In genomic region chr2:136154384-136154783, GRCh38 we compare ENCODE assay signal across 2 cellular contexts.
TF ChIP-seq lines count a peak whose summit lies in the region.

No MANE protein-coding gene starts in this region.

TF ChIP-seq in HCT116, 20 proteins besides CTCF, POLR2A, EP300 and RAD21:
- TF ChIP-seq EGR1 (IDR thresholded peaks at IDR 0.05; ENCODE audit: low read depth) = no peak
- no peak for TF ChIP-seq SIN3A (IDR thresholded peaks at IDR 0.05; ENCODE audit: low read depth)
- no peak for TF ChIP-seq SRF (IDR thresholded peaks at IDR 0.05; ENCODE audit: low read depth)
- TF ChIP-seq YY1 (IDR thresholded peaks at IDR 0.05; ENCODE audit: extremely low read depth, insufficient replicate concordance, low read depth, low read length) = no peak
- TF ChIP-seq ELF1 (IDR thresholded peaks at IDR 0.05; ENCODE audit: borderline replicate concordance, low read depth) = no peak
- TF ChIP-seq FOSL1 (IDR thresholded peaks at IDR 0.05; ENCODE audit: low read depth) = no peak
- no peak for TF ChIP-seq CEBPB (IDR thresholded peaks at IDR 0.05; ENCODE audit: low read depth)
- no peak for TF ChIP-seq SP1 (IDR thresholded peaks at IDR 0.05; ENCODE audit: low read depth)
- no peak for TF ChIP-seq JUND (IDR thresholded peaks at IDR 0.05)
- TF ChIP-seq POLR2AphosphoS5 (IDR thresholded peaks at IDR 0.05; ENCODE audit: low read depth, low read length) = no peak
- TF ChIP-seq EZH2phosphoT487 (IDR thresholded peaks at IDR 0.05; ENCODE audit: borderline replicate concordance) = no peak
- no peak for TF ChIP-seq MAX (IDR thresholded peaks at IDR 0.05)
- TF ChIP-seq ZNF274 (IDR thresholded peaks at IDR 0.05; ENCODE audit: low read depth, low read length) = no peak
- TF ChIP-seq ATF3 (IDR thresholded peaks at IDR 0.05) = no peak
- TF ChIP-seq REST (IDR thresholded peaks at IDR 0.05; ENCODE audit: low read depth) = no peak
- TF ChIP-seq CBX3 (IDR thresholded peaks at IDR 0.05; ENCODE audit: low read depth) = no peak
- no peak for TF ChIP-seq EZH2 (IDR thresholded peaks at IDR 0.05)
- no peak for TF ChIP-seq TCF7L2 (IDR thresholded peaks at IDR 0.05; ENCODE audit: borderline replicate concordance, extremely low read depth, insufficient read depth, insufficient read length)
TF ChIP-seq in HCT116: peak in this region for 0.

TF ChIP-seq in K562, 482 proteins besides CTCF, POLR2A, EP300 and RAD21:
- peak; percentile 51 for TF ChIP-seq NFYB (IDR thresholded peaks at IDR 0.05; ENCODE audit: extremely low read depth, insufficient read length)
- TF ChIP-seq USF2 (CRISPR knock-in tag; IDR thresholded peaks at IDR 0.05) = peak; percentile 51; the same call in 1 of the 2 replicates
- no peak for TF ChIP-seq EP400 (IDR thresholded peaks at IDR 0.05)
